In the genomic region with DNA sequence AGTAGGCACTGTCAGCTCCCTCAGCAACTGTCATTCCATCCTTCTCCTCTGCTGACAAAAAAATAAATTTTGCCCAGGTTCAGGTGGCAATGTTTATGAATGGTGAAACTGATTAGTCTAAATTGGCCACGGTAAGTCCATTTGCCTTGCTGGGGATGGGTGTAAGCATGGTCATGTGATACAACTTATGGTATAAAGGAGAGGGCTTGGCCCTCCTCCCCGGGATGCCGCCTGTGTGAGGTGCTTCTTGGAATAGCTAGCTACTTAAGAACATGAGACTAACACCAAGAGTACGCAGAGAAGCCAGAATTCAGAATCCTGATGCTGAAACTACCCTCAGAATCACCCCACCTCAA, we compare ENCODE assay signal across 10 cellular contexts.
DNase-seq lines count a peak whose midpoint lies in the region; ATAC-seq, FAIRE-seq and TF ChIP-seq lines count a peak whose summit lies in the region.
"Had no signal": no experiment of that assay in that cellular context is flagged by ENCODE, and none has a peak within 500 bp of the region (broad histone marks: within the 10 kb centered on the region; RNA-seq: fewer than 3 reads in every experiment).

No MANE protein-coding gene starts in this region.

- 75 to 85% methylated on average over 4 of the region's 4 CpGs for WGBS in sigmoid colon, 2 donors

- TF ChIP-seq CTCF in GM12865 (IDR thresholded peaks at IDR 0.05; ENCODE audit: insufficient read depth, low read depth, low read length, missing control alignments) (no peak), breast epithelium (IDR thresholded peaks at IDR 0.05) (no peak), sigmoid colon (IDR thresholded peaks at IDR 0.05) (no peak)

- no peak for TF ChIP-seq EP300 in sigmoid colon (IDR thresholded peaks at IDR 0.05)

- no peaks in the 10 kb centered on the region for H3K4me1 ChIP-seq in breast epithelium
- H3K4me1 ChIP-seq in sigmoid colon = peaks cover 0 to 28% (median 17%) of the 10 kb centered on the region in 4 donors

- H3K27ac ChIP-seq in breast epithelium (peak overlapping the region; percentile 59 to 69), sigmoid colon (peak overlapping the region in 3 of 4 donors; percentile 38 to 73 (median 54))
- H3K27ac ChIP-seq: brain microvascular endothelial cell had no signal

- DNase-seq in GM12865 (ENCODE audit: low read depth) = peak; percentile 13
- DNase-seq in breast epithelium (ENCODE audit: low spot score in 2 of 2) = no peak
- no peak for DNase-seq in sigmoid colon
- DNase-seq in iPS-NIHi7 (ENCODE audit: extremely low spot score) = no peak
- no peak for DNase-seq in NCI-H2196 treated with DMSO at 0.1 percent for 48 hours (lab: John Stamatoyannopoulos, UW; ENCODE audit: unreplicated experiment)
- DNase-seq in frontal cortex (ENCODE audit: low spot score in 2 of 2) = no peak

- no peaks in the 10 kb centered on the region for H3K27me3 ChIP-seq in breast epithelium
- no peaks in the 10 kb centered on the region for H3K27me3 ChIP-seq in sigmoid colon
- H3K27me3 ChIP-seq: BE2C, brain microvascular endothelial cell had no signal

- intact Hi-C loops in breast epithelium (cut with DNase I; ENCODE audit: low total_unique reads) = loop anchor here (5.0 kb wide), 1 partner anchor 148 kb away; a partner anchor contains a TSS
- intact Hi-C loops in sigmoid colon (cut with DNase I) = loop anchor here (1.0 to 5.0 kb wide), 2 partner anchors 42 to 148 kb away; a partner anchor contains a TSS

- TF ChIP-seq POLR2A in breast epithelium (IDR thresholded peaks at IDR 0.05) = no peak
- TF ChIP-seq POLR2A in sigmoid colon (IDR thresholded peaks at IDR 0.05) = no peak

- H3K9me3 ChIP-seq in breast epithelium = no peaks in the 10 kb centered on the region
- H3K9me3 ChIP-seq in sigmoid colon = no peaks in the 10 kb centered on the region
- H3K9me3 ChIP-seq: BE2C had no signal

- H3K36me3 ChIP-seq in breast epithelium (no peaks in the 10 kb centered on the region), sigmoid colon (no peaks in the 10 kb centered on the region)
- H3K36me3 ChIP-seq: BE2C, brain microvascular endothelial cell had no signal

- peak; percentile 29 for ATAC-seq in HG02885 (IDR thresholded peaks at IDR 0.05; ENCODE audit: poor library complexity, unreplicated experiment)
- ATAC-seq in HG02610 (IDR thresholded peaks at IDR 0.05; ENCODE audit: unreplicated experiment) = no peak

- H3K4me3 ChIP-seq in GM12865 (ENCODE audit: low read depth, low read length) (no peak overlapping the region), breast epithelium (no peak overlapping the region), sigmoid colon (no peak overlapping the region)

- no peak for FAIRE-seq in frontal cortex (lab: Jason Lieb, UNC)
